8 cellular contexts compared by ENCODE assay signal in genomic region chr1:39509360-39510009, GRCh38. TPM values are rescaled to one million over a fixed set of nuclear protein-coding genes. Genes with fewer than 3 reads are reported as not detected.
DNase-seq lines count a peak whose midpoint lies in the region; ATAC-seq and TF ChIP-seq lines count a peak whose summit lies in the region.

No MANE protein-coding gene starts in this region.

- no peaks in the 10 kb centered on the region for H3K9me3 ChIP-seq in smooth muscle cell (replicated peaks; ENCODE audit: low read depth)

- no peak overlapping the region for H3K9ac ChIP-seq in smooth muscle cell (ENCODE audit: low read depth)

- no peaks in the 10 kb centered on the region for H3F3A ChIP-seq in smooth muscle cell (ENCODE audit: low read depth)

- no peak overlapping the region for H3K4me3 ChIP-seq in foreskin fibroblast (ENCODE audit: low read depth in 1 of 2, low read length in 2 of 2)
- no peak overlapping the region for H3K4me3 ChIP-seq in smooth muscle cell

- H3K27ac ChIP-seq in smooth muscle cell (ENCODE audit: low read depth) = no peak overlapping the region

- no peaks in the 10 kb centered on the region for H3K79me2 ChIP-seq in smooth muscle cell (ENCODE audit: low read depth)

- H3K36me3 ChIP-seq in smooth muscle cell (ENCODE audit: low read depth) = no peaks in the 10 kb centered on the region

- H2AFZ ChIP-seq in smooth muscle cell (ENCODE audit: low read depth) = no peak overlapping the region

- H3K4me2 ChIP-seq in smooth muscle cell = no peak overlapping the region

- 89% methylated on average over 19 of the region's 22 CpGs for WGBS in smooth muscle cell (ENCODE audit: low lambda C conversion rate)

- TF ChIP-seq CTCF in GM13976 (IDR thresholded peaks at IDR 0.05; ENCODE audit: borderline replicate concordance, control extremely low read depth, extremely low read depth, insufficient read depth, missing control alignments) (no peak), foreskin fibroblast (IDR thresholded peaks at IDR 0.05; ENCODE audit: low read depth, low read length) (no peak), smooth muscle cell (IDR thresholded peaks at IDR 0.05; ENCODE audit: borderline replicate concordance, insufficient read depth, poor library complexity, severe bottlenecking) (no peak)

- H4K20me1 ChIP-seq in smooth muscle cell (ENCODE audit: low read depth) = no peaks in the 10 kb centered on the region

- peak; percentile 59 for ATAC-seq in GM21723 (IDR thresholded peaks at IDR 0.05; ENCODE audit: unreplicated experiment)

- in situ Hi-C loops in GM13976 (cut with MboI; ENCODE audit: low sequenced_read_pairs, unreplicated experiment) = no loop called here

- H3K4me1 ChIP-seq in smooth muscle cell (ENCODE audit: low read depth) = no peaks in the 10 kb centered on the region

- peaks cover 4% of the 10 kb centered on the region for H3K27me3 ChIP-seq in smooth muscle cell (ENCODE audit: low read depth)

- DNase-seq in GM13976 (ENCODE audit: low spot score) = peak; percentile 70
- peak; percentile 54 for DNase-seq in SW480 (ENCODE audit: low spot score)
- DNase-seq in islet precursor cell = peak; percentile 47
- DNase-seq in foreskin fibroblast = no peak
- DNase-seq in DMS79 treated with DMSO at 0.1 percent for 48 hours (lab: John Stamatoyannopoulos, UW) = no peak
- no peak for DNase-seq in NCI-H1417 treated with DMSO at 0.1 percent for 48 hours (lab: John Stamatoyannopoulos, UW)
- no peak for DNase-seq in smooth muscle cell (lab: John Stamatoyannopoulos, UW; ENCODE audit: unreplicated experiment)

RNA-seq across cellular contexts. Expression of gene BMP8A, which starts 18.0 kb away (rescaled TPM):
- total RNA-seq in smooth muscle cell = 1.4 TPM in 1 of 2 replicates, not detected in the other
- polyA plus RNA-seq in smooth muscle cell = 0.10 and 0.13 TPM in 2 replicates

Comparison
In these comparisons a context has a peak if more than half of its experiments do, and no peak if none do; other contexts are left out.
1. DNase-seq: peak in GM13976 (single experiment), SW480 (single experiment) and islet precursor cell (single experiment); none in foreskin fibroblast (0 of 2), DMS79 treated with DMSO at 0.1 percent for 48 hours (single experiment), NCI-H1417 treated with DMSO at 0.1 percent for 48 hours (single experiment) and smooth muscle cell (single experiment).